8 cellular contexts compared by ENCODE assay signal in the genomic region with DNA sequence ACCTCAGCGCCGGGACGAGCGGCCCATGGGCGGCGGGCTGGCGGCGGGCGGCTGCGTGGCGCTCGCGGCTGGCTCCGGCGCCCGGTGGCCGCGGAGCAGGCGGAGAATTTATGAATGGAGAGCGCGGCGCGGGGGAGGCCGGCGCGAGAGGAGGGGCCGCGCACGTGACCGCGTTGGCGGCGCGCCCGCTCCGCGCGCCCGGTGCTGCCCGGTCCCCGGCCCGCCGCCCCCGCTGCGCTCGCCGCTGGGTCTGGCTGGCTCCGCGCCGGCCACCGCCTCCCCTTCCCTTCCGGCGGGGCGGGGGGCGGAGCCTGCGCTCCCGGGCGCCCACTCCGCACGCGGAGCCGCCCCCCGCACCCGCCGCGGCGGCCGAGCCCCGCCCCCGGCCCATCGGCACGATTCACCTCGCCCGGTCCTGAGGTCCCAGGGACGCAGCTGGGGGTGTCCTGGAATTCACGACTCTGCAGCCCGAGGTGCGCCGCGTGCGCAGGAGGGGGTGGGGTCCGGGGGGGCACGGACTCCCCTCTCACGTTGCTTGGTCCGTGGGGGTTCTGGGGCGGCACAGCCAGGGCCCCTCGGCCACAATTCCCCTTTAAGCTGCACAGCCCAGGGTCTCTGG.
A peak's percentile ranks its signal among the peaks of the same experiment; 100 is the strongest.
DNase-seq lines count a peak whose midpoint lies in the region; ATAC-seq and TF ChIP-seq lines count a peak whose summit lies in the region.

Gene CBARP, minus strand, starts transcription at position 252 of the 619 bp plus-strand sequence. CDS start 1,905 bp downstream, outside the sequence.

- no peak for ATAC-seq in HG03175 (IDR thresholded peaks at IDR 0.05; ENCODE audit: unreplicated experiment)
- ATAC-seq in HG02884 (IDR thresholded peaks at IDR 0.05; ENCODE audit: unreplicated experiment), result no peak

- TF ChIP-seq CTCF in RWPE1 (conservative IDR thresholded peaks at IDR 0.05; ENCODE audit: low read depth), result no peak

- CTCF ChIA-PET in RWPE1 (lab: Yijun Ruan, JAX), result interaction anchor here (1.0 to 1.5 kb wide), 2 partner anchors 14 to 138 kb away, joined by 4 to 5 read pairs; no protein-coding TSS in a partner anchor

- POLR2A ChIA-PET in RWPE1 (lab: Yijun Ruan, JAX; ENCODE audit: low non-redundant PET), result interaction anchor here (0.5 kb wide), 1 partner anchor 9 kb away, joined by 6 read pairs; no protein-coding TSS in a partner anchor

- H3K27me3 ChIP-seq in duodenal mucosa (ENCODE audit: control insufficient read depth in 1 of 2, insufficient read depth in 2 of 2, low read length in 2 of 2) (peaks cover 27 to 28% of the 10 kb centered on the region in 2 donors), muscle layer of colon (ENCODE audit: control insufficient read depth in 1 of 2, insufficient read depth in 2 of 2, low read length in 2 of 2) (peaks cover 0 to 8% of the 10 kb centered on the region in 2 donors)

- H3K9ac ChIP-seq in duodenal mucosa (ENCODE audit: low read depth in 1 of 2, low read length in 2 of 2), result peak within 1 kb of the TSS in 1 of 2 donors; percentile 32
- H3K9ac ChIP-seq in muscle layer of colon (ENCODE audit: low read length), result no peak within 1 kb of the TSS

- H3K4me1 ChIP-seq in duodenal mucosa (ENCODE audit: control insufficient read depth in 1 of 2, insufficient read depth in 2 of 2, low read length in 2 of 2) (peaks cover 0 to 44% of the 10 kb centered on the region in 2 donors), muscle layer of colon (ENCODE audit: insufficient read depth, low read length) (peaks cover 24% of the 10 kb centered on the region)

- peak within 1 kb of the TSS; percentile 40 to 48 for H3K4me3 ChIP-seq in duodenal mucosa (ENCODE audit: low read depth in 1 of 2, low read length in 2 of 2)
- peak within 1 kb of the TSS; percentile 53 to 54 for H3K4me3 ChIP-seq in muscle layer of colon (ENCODE audit: low read depth in 1 of 2, low read length in 2 of 2)

- no peaks in the 10 kb centered on the region for H3K9me3 ChIP-seq in duodenal mucosa (ENCODE audit: control insufficient read depth in 1 of 2, low read length in 2 of 2)
- H3K9me3 ChIP-seq in muscle layer of colon (ENCODE audit: low read length), result no peaks in the 10 kb centered on the region

- H3K36me3 ChIP-seq in duodenal mucosa (ENCODE audit: control insufficient read depth in 1 of 2, insufficient read depth in 2 of 2, low read length in 2 of 2) (no peaks in the 10 kb centered on the region), muscle layer of colon (ENCODE audit: insufficient read depth, low read length) (no peaks in the 10 kb centered on the region)

- peak; percentile 28 to 36 for DNase-seq in activated CD4-positive, alpha-beta T cell treated with anti-CD3 and anti-CD28 coated beads for 4 hours
- no peak for DNase-seq in activated CD4-positive, alpha-beta T cell treated with anti-CD3 and anti-CD28 coated beads, Interleukin-2, amount 50 U/mL, for 1 hour
- no peak for DNase-seq in RWPE1 (ENCODE audit: low spot score)
- no peak for DNase-seq in NCI-H226

- H3K27ac ChIP-seq in RWPE1 (peak within 1 kb of the TSS; percentile 100), duodenal mucosa (ENCODE audit: low read depth, low read length) (peak within 1 kb of the TSS; percentile 6), muscle layer of colon (ENCODE audit: low read depth, low read length) (peak within 1 kb of the TSS; percentile 71)

Comparison
In these comparisons a context has a peak if more than half of its experiments do, and no peak if none do; other contexts are left out.
1. DNase-seq: peak in activated CD4-positive, alpha-beta T cell treated with anti-CD3 and anti-CD28 coated beads for 4 hours (2 of 2); none in activated CD4-positive, alpha-beta T cell treated with anti-CD3 and anti-CD28 coated beads, Interleukin-2, amount 50 U/mL, for 1 hour (single experiment), RWPE1 (single experiment) and NCI-H226 (single experiment).
2. H3K27ac ChIP-seq: peak in every context shown above with its lines; median percentile 100 in RWPE1; 71 in muscle layer of colon; 6 in duodenal mucosa.